1 cellular context compared by ENCODE assay signal in genomic region chr6:41705996-41706835, GRCh38.
TF ChIP-seq lines count a peak whose summit lies in the region.

No MANE protein-coding gene starts in this region.

TF ChIP-seq in K562, 482 proteins besides CTCF, POLR2A, EP300 and RAD21 (continued from another document):
- TF ChIP-seq E2F5 (CRISPR knock-in tag; IDR thresholded peaks at IDR 0.05) (no peak), ZNF785 (CRISPR knock-in tag; IDR thresholded peaks at IDR 0.05) (no peak), POLR2AphosphoS5 (IDR thresholded peaks at IDR 0.05; ENCODE audit: control insufficient read depth, insufficient read depth, low read depth, low read length) (no peak), MAFG (tag; conservative IDR thresholded peaks at IDR 0.05) (no peak), NUFIP1 (IDR thresholded peaks at IDR 0.05; ENCODE audit: partially characterized antibody) (no peak)
- TF ChIP-seq, protein P1, sequence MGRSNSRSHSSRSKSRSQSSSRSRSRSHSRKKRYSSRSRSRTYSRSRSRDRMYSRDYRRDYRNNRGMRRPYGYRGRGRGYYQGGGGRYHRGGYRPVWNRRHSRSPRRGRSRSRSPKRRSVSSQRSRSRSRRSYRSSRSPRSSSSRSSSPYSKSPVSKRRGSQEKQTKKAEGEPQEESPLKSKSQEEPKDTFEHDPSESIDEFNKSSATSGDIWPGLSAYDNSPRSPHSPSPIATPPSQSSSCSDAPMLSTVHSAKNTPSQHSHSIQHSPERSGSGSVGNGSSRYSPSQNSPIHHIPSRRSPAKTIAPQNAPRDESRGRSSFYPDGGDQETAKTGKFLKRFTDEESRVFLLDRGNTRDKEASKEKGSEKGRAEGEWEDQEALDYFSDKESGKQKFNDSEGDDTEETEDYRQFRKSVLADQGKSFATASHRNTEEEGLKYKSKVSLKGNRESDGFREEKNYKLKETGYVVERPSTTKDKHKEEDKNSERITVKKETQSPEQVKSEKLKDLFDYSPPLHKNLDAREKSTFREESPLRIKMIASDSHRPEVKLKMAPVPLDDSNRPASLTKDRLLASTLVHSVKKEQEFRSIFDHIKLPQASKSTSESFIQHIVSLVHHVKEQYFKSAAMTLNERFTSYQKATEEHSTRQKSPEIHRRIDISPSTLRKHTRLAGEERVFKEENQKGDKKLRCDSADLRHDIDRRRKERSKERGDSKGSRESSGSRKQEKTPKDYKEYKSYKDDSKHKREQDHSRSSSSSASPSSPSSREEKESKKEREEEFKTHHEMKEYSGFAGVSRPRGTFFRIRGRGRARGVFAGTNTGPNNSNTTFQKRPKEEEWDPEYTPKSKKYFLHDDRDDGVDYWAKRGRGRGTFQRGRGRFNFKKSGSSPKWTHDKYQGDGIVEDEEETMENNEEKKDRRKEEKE (IDR thresholded peaks at IDR 0.05; ENCODE audit: borderline replicate concordance in 1 of 2, control insufficient read depth in 1 of 2, low read depth in 2 of 2, low read length in 1 of 2) = no peak
